19 cellular contexts compared by ENCODE assay signal in the genomic region with DNA sequence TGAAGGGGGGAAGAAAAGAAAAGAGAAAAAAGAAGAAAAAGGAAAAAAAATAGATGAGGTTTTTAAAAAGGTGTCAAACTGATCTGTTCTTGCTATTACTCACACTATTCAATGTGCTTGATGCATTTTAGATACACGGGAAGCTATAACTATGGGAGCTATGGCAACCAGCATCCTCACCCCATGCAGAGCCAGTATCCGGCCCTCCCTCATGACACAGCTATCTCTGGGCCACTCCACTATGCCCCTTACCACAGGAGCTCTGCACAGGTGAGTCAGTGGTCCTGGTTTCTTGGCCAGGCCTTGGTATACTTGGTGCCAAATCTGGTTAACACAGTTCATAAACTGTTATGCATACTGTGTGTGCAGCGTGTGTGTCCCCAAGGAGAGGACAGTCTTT. TPM values are rescaled to one million over a fixed set of nuclear protein-coding genes. Genes with fewer than 3 reads are reported as not detected.
DNase-seq lines count a peak whose midpoint lies in the region; ATAC-seq, FAIRE-seq and TF ChIP-seq lines count a peak whose summit lies in the region.
"Had no signal": no experiment of that assay in that cellular context is flagged by ENCODE, and none has a peak within 500 bp of the region (broad histone marks: within the 10 kb centered on the region; RNA-seq: fewer than 3 reads in every experiment).

No MANE protein-coding gene starts in this region.

- ATAC-seq in K562 (no peak), natural killer cell (no peak), upper lobe of right lung (no peak)
- ATAC-seq: A549; CD8-positive, alpha-beta T cell had no signal

- no peak overlapping the region for H2AFZ ChIP-seq in K562 (ENCODE audit: low read depth, low read length)

- no peak for TF ChIP-seq POLR2A in K562 (conservative IDR thresholded peaks at IDR 0.05)

- intact Hi-C loops in K562 (cut with micrococcal nuclease) (no loop called here), natural killer cell (cut with micrococcal nuclease) (no loop called here), upper lobe of right lung (cut with DNase I) (no loop called here)

- H4K20me1 ChIP-seq in K562 (replicated peaks; ENCODE audit: control insufficient read depth, insufficient read depth, low read length), result no peaks in the 10 kb centered on the region

- H3K36me3 Mint-ChIP-seq in activated T-cell treated with anti-CD3 and anti-CD28 coated beads, Interleukin-2, amount 50 U/mL, for 24 hours (ENCODE audit: low read depth), result no peaks in the 10 kb centered on the region
- no peaks in the 10 kb centered on the region for H3K36me3 Mint-ChIP-seq in natural killer cell
- H3K36me3 Mint-ChIP-seq: CD8-positive, alpha-beta T cell had no signal

- no peaks in the 10 kb centered on the region for H3K79me2 ChIP-seq in K562 (ENCODE audit: control insufficient read depth, insufficient read depth, low read length)

- TF ChIP-seq EP300 in K562 (IDR thresholded peaks at IDR 0.05; ENCODE audit: low read length), result no peak

- H3K27ac ChIP-seq in K562 (ENCODE audit: extremely low read depth, low read depth, low read length) (no peak overlapping the region), upper lobe of right lung (no peak overlapping the region)
- H3K27ac ChIP-seq: A549, C4-2B had no signal

- TF ChIP-seq RAD21 in K562 (CRISPR knock-in tag; conservative IDR thresholded peaks at IDR 0.05 in 1 of 2, IDR thresholded peaks at IDR 0.05 in 1 of 2), result no peak

- no peaks in the 10 kb centered on the region; a peak in 2 of 5 replicates for H3K4me1 ChIP-seq in K562 (replicated peaks in 1 of 2; ENCODE audit: control insufficient read depth in 2 of 2, insufficient read depth in 2 of 2, low read length in 2 of 2)
- no peaks in the 10 kb centered on the region for H3K4me1 ChIP-seq in upper lobe of right lung
- H3K4me1 ChIP-seq: A549, BE2C, Caco-2 had no signal

- H3K27ac Mint-ChIP-seq in activated T-cell treated with anti-CD3 and anti-CD28 coated beads, Interleukin-2, amount 50 U/mL, for 24 hours, result peak overlapping the region; percentile 29
- H3K27ac Mint-ChIP-seq in natural killer cell, result peak overlapping the region; percentile 18 to 28
- H3K27ac Mint-ChIP-seq: CD8-positive, alpha-beta T cell had no signal

- no peaks in the 10 kb centered on the region for H3K9me1 ChIP-seq in K562 (ENCODE audit: control insufficient read depth, insufficient read depth, low read length)

- CTCF ChIA-PET in K562 (lab: Yijun Ruan, JAX; ENCODE audit: low intra/inter-chr PET ratio), result no interaction called here

- TF ChIP-seq CTCF in K562 (IDR thresholded peaks at IDR 0.05 in 2 of 3, conservative IDR thresholded peaks at IDR 0.05 in 1 of 3; ENCODE audit: insufficient read depth in 2 of 3, low read depth in 1 of 3, low read length in 3 of 3) (no peak), natural killer cell (IDR thresholded peaks at IDR 0.05) (no peak), upper lobe of right lung (IDR thresholded peaks at IDR 0.05) (no peak)

- BruUV-seq in K562 (replicated peaks; lab: Mats Ljungman, UMichigan), result no TSS peak

- H3K4me3 Mint-ChIP-seq in activated T-cell treated with anti-CD3 and anti-CD28 coated beads, Interleukin-2, amount 50 U/mL, for 24 hours, result no peak overlapping the region
- no peak overlapping the region for H3K4me3 Mint-ChIP-seq in natural killer cell
- H3K4me3 Mint-ChIP-seq: CD8-positive, alpha-beta T cell had no signal

- no peaks in the 10 kb centered on the region for H3K9me3 ChIP-seq in K562 (replicated peaks; ENCODE audit: control insufficient read depth, insufficient read depth, low read depth, low read length)
- no peaks in the 10 kb centered on the region for H3K9me3 ChIP-seq in upper lobe of right lung
- H3K9me3 ChIP-seq: A549, BE2C, Caco-2, HAP-1 had no signal

- H3K4me2 ChIP-seq in K562 (ENCODE audit: insufficient read depth, low read length), result no peak overlapping the region
- H3K4me2 ChIP-seq: A549 had no signal

- in situ Hi-C loops in K562 (cut with MboI), result no loop called here

- POLR2A ChIA-PET in K562 (lab: Yijun Ruan, JAX), result no interaction called here

- no peaks in the 10 kb centered on the region for H3K36me3 ChIP-seq in K562 (ENCODE audit: control insufficient read depth, insufficient read depth, low read length)
- H3K36me3 ChIP-seq in upper lobe of right lung, result no peaks in the 10 kb centered on the region
- H3K36me3 ChIP-seq: BE2C, HAP-1 had no signal

- no peak overlapping the region for H3K4me3 ChIP-seq in K562
- no peak overlapping the region for H3K4me3 ChIP-seq in upper lobe of right lung
- H3K4me3 ChIP-seq: A549, HAP-1 had no signal

- WGBS in K562 (ENCODE audit: insufficient coverage, low coverage, missing lambda C conversion rate), result 13% methylated on average over 3 of the region's 3 CpGs

- H3K9ac ChIP-seq in K562 (ENCODE audit: insufficient read depth in 1 of 2, low read depth in 2 of 2, low read length in 2 of 2), result no peak overlapping the region

- H3K9me3 Mint-ChIP-seq in activated T-cell treated with anti-CD3 and anti-CD28 coated beads, Interleukin-2, amount 50 U/mL, for 24 hours, result no peaks in the 10 kb centered on the region
- no peaks in the 10 kb centered on the region for H3K9me3 Mint-ChIP-seq in natural killer cell
- H3K9me3 Mint-ChIP-seq: CD8-positive, alpha-beta T cell had no signal

- no peak for FAIRE-seq in K562 (lab: Jason Lieb, UNC)
- FAIRE-seq: A549, GM12892, GM19239, H1 had no signal

- DNase-seq in activated T-cell treated with anti-CD3 and anti-CD28 coated beads, Interleukin-2, amount 50 U/mL, for 24 hours, result no peak
- DNase-seq in activated T-cell treated with anti-CD3 and anti-CD28 coated beads, Interleukin-2, amount 50 U/mL, for 1 hour, result no peak
- DNase-seq in HT1080 (ENCODE audit: low read depth), result peak; percentile 15
- DNase-seq in K562 (ENCODE audit: extremely low read depth in 1 of 4, low spot score in 3 of 4), result no peak
- no peak for DNase-seq in natural killer cell
- no peak for DNase-seq in upper lobe of right lung
- no peak for DNase-seq in NCI-H1105 (lab: John Stamatoyannopoulos, UW)
- DNase-seq in stimulated activated CD4-positive, alpha-beta T cell treated with anti-CD3 and anti-CD28 coated beads, Interleukin-15, amount 100 ng/mL, for 24 hours, result no peak
- DNase-seq: BE2C; Caco-2; CD8-positive, alpha-beta T cell; DND-41; GDM1 had no signal

- H3K27me3 ChIP-seq in K562 (ENCODE audit: control insufficient read depth in 2 of 2, insufficient read depth in 2 of 2, low read length in 2 of 2), result peaks cover 4 to 9% of the 10 kb centered on the region in 2 experiments; a peak in 2 of 5 replicates
- H3K27me3 ChIP-seq in upper lobe of right lung, result no peaks in the 10 kb centered on the region
- H3K27me3 ChIP-seq: BE2C had no signal

- H3K4me1 Mint-ChIP-seq in activated T-cell treated with anti-CD3 and anti-CD28 coated beads, Interleukin-2, amount 50 U/mL, for 24 hours (ENCODE audit: low read depth), result peaks cover 47% of the 10 kb centered on the region
- H3K4me1 Mint-ChIP-seq in natural killer cell, result peaks cover 17 to 19% of the 10 kb centered on the region in 2 donors

- no peaks in the 10 kb centered on the region for H3K27me3 Mint-ChIP-seq in activated T-cell treated with anti-CD3 and anti-CD28 coated beads, Interleukin-2, amount 50 U/mL, for 24 hours
- no peaks in the 10 kb centered on the region for H3K27me3 Mint-ChIP-seq in natural killer cell (ENCODE audit: low read depth in 2 of 2)

TF ChIP-seq in K562, 482 proteins besides CTCF, POLR2A, EP300 and RAD21:
- peak; percentile 46 for TF ChIP-seq RFX1 (IDR thresholded peaks at IDR 0.05)
- TF ChIP-seq, protein P1, sequence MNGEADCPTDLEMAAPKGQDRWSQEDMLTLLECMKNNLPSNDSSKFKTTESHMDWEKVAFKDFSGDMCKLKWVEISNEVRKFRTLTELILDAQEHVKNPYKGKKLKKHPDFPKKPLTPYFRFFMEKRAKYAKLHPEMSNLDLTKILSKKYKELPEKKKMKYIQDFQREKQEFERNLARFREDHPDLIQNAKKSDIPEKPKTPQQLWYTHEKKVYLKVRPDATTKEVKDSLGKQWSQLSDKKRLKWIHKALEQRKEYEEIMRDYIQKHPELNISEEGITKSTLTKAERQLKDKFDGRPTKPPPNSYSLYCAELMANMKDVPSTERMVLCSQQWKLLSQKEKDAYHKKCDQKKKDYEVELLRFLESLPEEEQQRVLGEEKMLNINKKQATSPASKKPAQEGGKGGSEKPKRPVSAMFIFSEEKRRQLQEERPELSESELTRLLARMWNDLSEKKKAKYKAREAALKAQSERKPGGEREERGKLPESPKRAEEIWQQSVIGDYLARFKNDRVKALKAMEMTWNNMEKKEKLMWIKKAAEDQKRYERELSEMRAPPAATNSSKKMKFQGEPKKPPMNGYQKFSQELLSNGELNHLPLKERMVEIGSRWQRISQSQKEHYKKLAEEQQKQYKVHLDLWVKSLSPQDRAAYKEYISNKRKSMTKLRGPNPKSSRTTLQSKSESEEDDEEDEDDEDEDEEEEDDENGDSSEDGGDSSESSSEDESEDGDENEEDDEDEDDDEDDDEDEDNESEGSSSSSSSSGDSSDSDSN (IDR thresholded peaks at IDR 0.05; ENCODE audit: borderline replicate concordance in 1 of 2, low read depth in 2 of 2, low read length in 2 of 2), result no peak

RNA-seq across cellular contexts. Expression of gene RIC8B, which starts 24.0 kb away (rescaled TPM):
- total RNA-seq in HT1080 (2014; rRNA removed; shearing (Covaris generic)), result 12.6 and 12.7 TPM in 2 replicates
- 6.3 and 8.3 TPM in 2 replicates for polyA plus RNA-seq in HT1080 (2015; cell fraction: cytosol; rRNA removed)
- 14.0 and 17.1 TPM in 2 replicates for polyA plus RNA-seq in HT1080 (2015; cell fraction: nucleus; rRNA removed)
- total RNA-seq in K562 (2011; cell fraction: chromatin; rRNA removed; ENCODE audit: low replicate concordance), result 9.0 and 16.7 TPM in 2 replicates
- total RNA-seq in K562 (2011; cell fraction: nucleolus; rRNA removed), result 3.0 and 3.9 TPM in 2 replicates
- total RNA-seq in K562 (2011; cell fraction: nucleoplasm; rRNA removed), result 6.3 and 11.9 TPM in 2 replicates
- total RNA-seq in K562 (2014; rRNA removed) (2.2 and 2.9 TPM in 2 replicates), K562 (2014; rRNA removed; fragmentation: Illumina TruSeq; extraction: Trizol) (5.6 and 5.9 TPM in 2 replicates), K562 (2015; rRNA removed; fragmentation: Illumina TruSeq; extraction: Trizol) (6.4 and 7.2 TPM in 2 replicates), K562 (2021) (6.0 and 6.7 TPM in 2 replicates), natural killer cell (10 to 100 TPM; 12.1 to 21.3 (median 15.5) TPM), upper lobe of right lung (11.6 TPM)
- polyA plus RNA-seq in K562 (2011; rRNA removed) (6.1 and 8.1 TPM in 2 replicates), K562 (2014; fragmentation: Illumina TruSeq; extraction: Trizol) (4.8 and 4.9 TPM in 2 replicates), K562 (2014; fragmentation: Nextera tagmentation; extraction: Ambion mirVana) (1 to 10 TPM in 1 of 2 experiments, under 1 TPM in 1; 0.92 to 1.6 TPM), K562 (2014; rRNA removed) (3.2 and 3.7 TPM in 2 replicates)
- 2.1 and 3.3 TPM in 2 replicates for polyA plus RNA-seq in K562 (2011; cell fraction: cytosol; rRNA removed)
- polyA plus RNA-seq in K562 (2011; cell fraction: nucleus; rRNA removed), result 7.4 and 10.2 TPM in 2 replicates
- polyA plus RNA-seq in K562 (2012), result 5.0 and 5.8 TPM in 2 replicates
- 17.3 and 20.0 TPM in 2 replicates for polyA minus RNA-seq in K562 (2011; rRNA and poly(A)+ RNA removed)
- 2.3 and 6.4 TPM in 2 replicates for polyA minus RNA-seq in K562 (2011; cell fraction: cytosol; rRNA and poly(A)+ RNA removed)
- polyA minus RNA-seq in K562 (2011; cell fraction: nucleus; rRNA and poly(A)+ RNA removed), result 7.8 and 13.4 TPM in 2 replicates
